ENCODE assay signal across 8 cellular contexts in genomic region chr19:41265376-41266153, GRCh38.
A peak's percentile ranks its signal among the peaks of the same experiment; 100 is the strongest.
DNase-seq lines count a peak whose midpoint lies in the region; ATAC-seq and TF ChIP-seq lines count a peak whose summit lies in the region.

No MANE protein-coding gene starts in this region.

- ATAC-seq in HG03442 (IDR thresholded peaks at IDR 0.05; ENCODE audit: unreplicated experiment) (no peak), GM18498 (IDR thresholded peaks at IDR 0.05; ENCODE audit: unreplicated experiment) (no peak)

- H3K4me3 ChIP-seq in WI38 (ENCODE audit: low read depth, low read length): peak overlapping the region; percentile 86
- peak overlapping the region; percentile 85 for H3K4me3 ChIP-seq in neuron (ENCODE audit: low read length)

- H3K36me3 ChIP-seq in neuron (ENCODE audit: insufficient read depth, low read length): peaks cover 36% of the 10 kb centered on the region

- H3K27me3 ChIP-seq in neuron (ENCODE audit: insufficient read depth, low read length): no peaks in the 10 kb centered on the region

- H3K4me1 ChIP-seq in neuron (ENCODE audit: insufficient read depth, low read length): peaks cover 19% of the 10 kb centered on the region

- H2AFZ ChIP-seq in neuron (ENCODE audit: low read depth, low read length): no peak overlapping the region

- no peak for TF ChIP-seq POLR2A in erythroblast (IDR thresholded peaks at IDR 0.05; ENCODE audit: low read length)

- DNase-seq in stimulated activated CD4-positive, alpha-beta T cell treated with anti-CD3 and anti-CD28 coated beads, Interleukin-15, amount 100 ng/mL, for 24 hours: peak; percentile 15
- no peak for DNase-seq in stimulated activated CD4-positive, alpha-beta T cell treated with anti-CD3 and anti-CD28 coated beads, Interleukin-4, amount 100 ng/mL, for 4 hours
- DNase-seq in erythroblast (lab: John Stamatoyannopoulos, UW) (peak; percentile 40 to 60), NCI-H187 treated with DMSO at 0.1 percent for 48 hours (lab: John Stamatoyannopoulos, UW) (no peak)

- H3K9me3 ChIP-seq in neuron (ENCODE audit: low read length): no peaks in the 10 kb centered on the region

- TF ChIP-seq CTCF in WI38 (IDR thresholded peaks at IDR 0.05; ENCODE audit: low read depth, low read length): no peak

Comparison
In these comparisons a context has a peak if more than half of its experiments do, and no peak if none do; other contexts are left out.
1. DNase-seq: peak in stimulated activated CD4-positive, alpha-beta T cell treated with anti-CD3 and anti-CD28 coated beads, Interleukin-15, amount 100 ng/mL, for 24 hours (single experiment) and erythroblast (2 of 2); none in stimulated activated CD4-positive, alpha-beta T cell treated with anti-CD3 and anti-CD28 coated beads, Interleukin-4, amount 100 ng/mL, for 4 hours (0 of 2) and NCI-H187 treated with DMSO at 0.1 percent for 48 hours (single experiment).